8 cellular contexts compared by ENCODE assay signal in genomic region chr2:198374375-198375072, GRCh38.
A peak's percentile ranks its signal among the peaks of the same experiment; 100 is the strongest.
DNase-seq lines count a peak whose midpoint lies in the region; ATAC-seq and TF ChIP-seq lines count a peak whose summit lies in the region.

No MANE protein-coding gene starts in this region.

- ATAC-seq in GM21515 (IDR thresholded peaks at IDR 0.05; ENCODE audit: unreplicated experiment) = no peak

- no peaks in the 10 kb centered on the region for H3K27me3 ChIP-seq in MG63

- H3K9me3 ChIP-seq in MG63 = no peaks in the 10 kb centered on the region

- H3K4me3 ChIP-seq in MG63 (no peak overlapping the region), fibroblast of mammary gland (ENCODE audit: control insufficient read depth, low read depth, low read length) (no peak overlapping the region)

- peak; percentile 2 for DNase-seq in activated T-cell treated with anti-CD3 and anti-CD28 coated beads for 4 hours
- DNase-seq in activated T-cell treated with anti-CD3 and anti-CD28 coated beads, Interleukin-2, amount 50 U/mL, for 1 hour = no peak
- peak; percentile 28 for DNase-seq in MG63
- DNase-seq in SKM-1 (lab: John Stamatoyannopoulos, UW; ENCODE audit: unreplicated experiment) = peak; percentile 34
- DNase-seq in fibroblast of mammary gland (ENCODE audit: low read depth) = peak; percentile 74
- DNase-seq in putamen (ENCODE audit: low spot score) = peak; percentile 30
- DNase-seq in effector CD8-positive, alpha-beta T cell (lab: John Stamatoyannopoulos, UW) = no peak

- peak; percentile 94 for TF ChIP-seq CTCF in fibroblast of mammary gland (conservative IDR thresholded peaks at IDR 0.05; ENCODE audit: control insufficient read depth, insufficient read depth, low read depth, low read length)

- no peaks in the 10 kb centered on the region for H3K36me3 ChIP-seq in MG63

Comparison
In these comparisons a context has a peak if more than half of its experiments do, and no peak if none do; other contexts are left out.
1. DNase-seq: peak in activated T-cell treated with anti-CD3 and anti-CD28 coated beads for 4 hours (single experiment), MG63 (single experiment), SKM-1 (single experiment), fibroblast of mammary gland (single experiment) and putamen (single experiment); none in activated T-cell treated with anti-CD3 and anti-CD28 coated beads, Interleukin-2, amount 50 U/mL, for 1 hour (single experiment) and effector CD8-positive, alpha-beta T cell (single experiment).